Comparison of ENCODE assay signal across 1 cellular context in the genomic region with DNA sequence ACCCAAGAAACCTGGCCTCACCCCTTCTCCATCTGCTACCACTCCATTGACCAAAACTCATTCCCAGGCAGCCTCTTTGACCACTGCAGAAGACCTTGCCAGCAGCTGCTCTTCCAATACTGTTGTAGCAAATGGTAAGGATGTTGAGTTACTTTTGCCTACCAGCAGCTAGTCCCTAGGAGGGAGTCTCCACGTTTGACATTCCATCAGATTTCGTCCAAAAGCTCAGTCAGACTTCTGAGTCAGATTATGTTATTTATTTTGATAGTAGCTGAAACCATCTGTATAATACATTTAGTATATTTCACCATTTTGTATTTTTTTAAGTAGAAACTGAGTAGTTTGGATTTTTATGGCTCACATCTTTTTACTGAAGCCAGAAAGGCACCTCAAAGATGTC.
A peak's percentile ranks its signal among the peaks of the same experiment; 100 is the strongest.
TF ChIP-seq lines count a peak whose summit lies in the region.

No MANE protein-coding gene starts in this region.

TF ChIP-seq in IMR-90, 13 proteins besides CTCF, POLR2A, EP300 and RAD21:
- TF ChIP-seq MXI1 (IDR thresholded peaks at IDR 0.05; ENCODE audit: borderline replicate concordance, low read depth, low read length) (no peak), SMC3 (IDR thresholded peaks at IDR 0.05; ENCODE audit: low read depth, low read length) (no peak), MAFK (IDR thresholded peaks at IDR 0.05; ENCODE audit: low read depth, low read length) (peak; percentile 39), FOS (IDR thresholded peaks at IDR 0.05; ENCODE audit: low read depth, low read length) (peak; percentile 63), BHLHE40 (IDR thresholded peaks at IDR 0.05; ENCODE audit: low read depth, low read length) (no peak)
- TF ChIP-seq, protein P1, sequence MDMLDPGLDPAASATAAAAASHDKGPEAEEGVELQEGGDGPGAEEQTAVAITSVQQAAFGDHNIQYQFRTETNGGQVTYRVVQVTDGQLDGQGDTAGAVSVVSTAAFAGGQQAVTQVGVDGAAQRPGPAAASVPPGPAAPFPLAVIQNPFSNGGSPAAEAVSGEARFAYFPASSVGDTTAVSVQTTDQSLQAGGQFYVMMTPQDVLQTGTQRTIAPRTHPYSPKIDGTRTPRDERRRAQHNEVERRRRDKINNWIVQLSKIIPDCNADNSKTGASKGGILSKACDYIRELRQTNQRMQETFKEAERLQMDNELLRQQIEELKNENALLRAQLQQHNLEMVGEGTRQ (IDR thresholded peaks at IDR 0.05; ENCODE audit: low read depth, low read length) = no peak
